ENCODE assay signal across 8 cellular contexts in genomic region chr17:74776044-74776962, GRCh38. TPM values are rescaled to one million over a fixed set of nuclear protein-coding genes. Genes with fewer than 3 reads are reported as not detected.
DNase-seq lines count a peak whose midpoint lies in the region; ATAC-seq and TF ChIP-seq lines count a peak whose summit lies in the region.

Gene NAT9, minus strand, starts transcription at chr17:74776345. Its CDS starts 647 bp downstream, at chr17:74775698.

- no peak for TF ChIP-seq CTCF in Peyer's patch (IDR thresholded peaks at IDR 0.05)
- TF ChIP-seq CTCF in esophagus squamous epithelium (IDR thresholded peaks at IDR 0.05), result peak in 1 of 6 experiments; percentile 52

- H3K4me3 ChIP-seq in Peyer's patch (peak within 1 kb of the TSS; percentile 77 to 87 (median 84)), esophagus squamous epithelium (peak within 1 kb of the TSS; percentile 59 to 99 (median 86))

- ATAC-seq in GM21737 (IDR thresholded peaks at IDR 0.05; ENCODE audit: unreplicated experiment), result peak; percentile 48

- peak; percentile 99 for DNase-seq in DMS53 (lab: John Stamatoyannopoulos, UW)
- DNase-seq in Peyer's patch, result peak; percentile 95 to 99 (median 99)
- peak; percentile 99 to 100 for DNase-seq in activated T-cell treated with anti-CD3 and anti-CD28 coated beads, Interleukin-2, amount 50 U/mL, for 48 hours
- peak; percentile 71 for DNase-seq in esophagus squamous epithelium (lab: John Stamatoyannopoulos, UW)
- peak; percentile 96 for DNase-seq in myocyte (ENCODE audit: low read depth)
- peak; percentile 96 to 99 for DNase-seq in stimulated activated CD8-positive, alpha-beta memory T cell treated with anti-CD3 and anti-CD28 coated beads, Interleukin-7, amount 100 ng/mL, for 4 hours (ENCODE audit: low read depth in 2 of 2)

- peaks cover 0 to 31% (median 20%) of the 10 kb centered on the region in 4 donors for H3K4me1 ChIP-seq in Peyer's patch
- peaks cover 15 to 68% (median 28%) of the 10 kb centered on the region in 3 donors for H3K4me1 ChIP-seq in esophagus squamous epithelium

- peaks cover 53% of the 10 kb centered on the region for H3K36me3 ChIP-seq in KOPT-K1 (ENCODE audit: insufficient read depth, low read length)
- peaks cover 0 to 22% (median 0%) of the 10 kb centered on the region in 3 donors for H3K36me3 ChIP-seq in Peyer's patch
- peaks cover 16 to 45% (median 22%) of the 10 kb centered on the region in 3 donors for H3K36me3 ChIP-seq in esophagus squamous epithelium

- 0 to 1% methylated on average over 10 to 29 of the region's 64 CpGs for WGBS in esophagus squamous epithelium, 2 donors

- no peaks in the 10 kb centered on the region for H3K9me3 ChIP-seq in KOPT-K1 (ENCODE audit: insufficient read depth, low read length, poor library complexity, severe bottlenecking)
- H3K9me3 ChIP-seq in Peyer's patch, result no peaks in the 10 kb centered on the region
- H3K9me3 ChIP-seq in esophagus squamous epithelium, result no peaks in the 10 kb centered on the region

- H3K27me3 ChIP-seq in Peyer's patch (no peaks in the 10 kb centered on the region), esophagus squamous epithelium (no peaks in the 10 kb centered on the region)

- peak within 1 kb of the TSS; percentile 68 for H3K27ac ChIP-seq in KOPT-K1 (ENCODE audit: low read depth, low read length, poor library complexity, severe bottlenecking)
- peak within 1 kb of the TSS; percentile 62 to 82 (median 76) for H3K27ac ChIP-seq in Peyer's patch
- peak within 1 kb of the TSS; percentile 71 to 88 (median 87) for H3K27ac ChIP-seq in esophagus squamous epithelium

- TF ChIP-seq POLR2A in Peyer's patch (IDR thresholded peaks at IDR 0.05) (peak; percentile 67 to 69), esophagus squamous epithelium (IDR thresholded peaks at IDR 0.05) (peak in 3 of 4 donors; percentile 42 to 81 (median 67))

- intact Hi-C loops in esophagus squamous epithelium (cut with DNase I), result no loop called here

RNA-seq across cellular contexts. Expression of gene NAT9, which starts in this region (rescaled TPM):
- total RNA-seq in Peyer's patch (10 to 100 TPM; 23.1 to 85.0 (median 37.4) TPM), esophagus squamous epithelium (10 to 100 TPM; 17.3 to 29.8 (median 24.5) TPM), myocyte (47.7 and 50.4 TPM in 2 replicates)
- 65.2 TPM for polyA plus RNA-seq in myocyte (2012)

Comparison
In these comparisons a context has a peak if more than half of its experiments do, and no peak if none do; other contexts are left out.
1. Peak in every context shown above with its lines: DNase-seq, ATAC-seq, H3K4me3 ChIP-seq and H3K27ac ChIP-seq.